In the genomic region with DNA sequence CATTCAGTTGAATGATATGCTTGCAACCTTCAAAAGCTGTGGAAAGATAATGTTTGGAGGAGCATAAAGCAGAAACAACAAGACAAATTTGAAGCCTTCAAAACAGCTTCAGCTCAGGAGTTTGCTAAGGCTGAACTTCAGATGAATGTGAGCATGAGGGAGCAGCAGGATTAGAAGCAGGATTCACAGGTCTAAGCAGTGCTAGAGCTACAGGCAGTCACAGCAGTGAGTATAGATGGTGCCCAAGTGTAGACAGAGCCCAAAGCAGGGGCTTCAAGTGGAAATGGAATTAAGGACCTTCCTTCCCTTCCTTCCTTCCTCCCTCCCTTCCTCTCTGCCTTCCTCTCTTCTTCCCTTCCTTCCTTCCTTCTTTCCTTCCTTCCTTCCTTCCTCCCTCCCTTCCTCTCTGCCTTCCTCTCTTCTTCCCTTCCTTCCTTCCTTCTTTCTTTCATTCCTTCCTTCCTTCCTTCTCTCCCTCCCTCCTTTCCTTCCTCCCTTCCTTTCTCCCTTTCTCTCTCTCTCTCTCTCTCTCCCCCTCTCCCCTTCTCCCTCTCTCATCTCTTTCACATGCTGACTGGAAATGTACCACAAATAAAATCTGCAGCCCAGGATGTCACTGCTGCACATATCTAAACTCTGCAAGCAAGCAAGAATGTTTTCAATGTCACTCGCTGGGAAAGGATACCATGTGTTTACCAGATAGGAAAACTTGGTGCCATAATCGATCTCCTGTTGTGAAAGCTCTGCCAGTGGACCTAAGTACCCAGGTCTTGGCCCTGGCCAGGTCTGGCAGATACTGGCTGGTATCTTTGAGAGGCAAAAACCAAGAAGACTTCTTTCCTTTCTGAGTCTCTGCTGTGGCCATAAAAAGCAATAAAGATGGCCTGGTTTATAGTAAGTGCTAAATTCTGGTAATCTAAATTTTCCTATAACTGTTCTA, we compare ENCODE assay signal across 1 cellular context.
TF ChIP-seq lines count a peak whose summit lies in the region.

No MANE protein-coding gene starts in this region.

TF ChIP-seq in H1, 55 proteins besides CTCF, POLR2A, EP300 and RAD21:
- TF ChIP-seq CHD1 (IDR thresholded peaks at IDR 0.05; ENCODE audit: low read depth, low read length) (no peak), RFX5 (IDR thresholded peaks at IDR 0.05; ENCODE audit: borderline replicate concordance, low read depth, low read length) (no peak), ZNF274 (IDR thresholded peaks at IDR 0.05; ENCODE audit: borderline replicate concordance, extremely low read depth, low read length) (no peak), BRCA1 (IDR thresholded peaks at IDR 0.05; ENCODE audit: low read depth, low read length) (no peak), GABPA (IDR thresholded peaks at IDR 0.05; ENCODE audit: borderline replicate concordance, insufficient read depth, low read length) (no peak), HDAC6 (IDR thresholded peaks at IDR 0.05; ENCODE audit: low read depth, low read length) (no peak), KDM1A (IDR thresholded peaks at IDR 0.05; ENCODE audit: borderline replicate concordance, low read length) (no peak), SP4 (IDR thresholded peaks at IDR 0.05; ENCODE audit: low read length) (no peak), CREB1 (IDR thresholded peaks at IDR 0.05) (no peak), SP2 (IDR thresholded peaks at IDR 0.05; ENCODE audit: low read length) (no peak), TAF7 (optimal IDR thresholded peaks at IDR 0.05; ENCODE audit: borderline replicate concordance, low read depth, low read length) (no peak), RXRA (IDR thresholded peaks at IDR 0.05; ENCODE audit: insufficient read depth, low read depth, low read length) (no peak), GTF2F1 (IDR thresholded peaks at IDR 0.05; ENCODE audit: borderline replicate concordance, low read depth, low read length) (no peak), JUND (IDR thresholded peaks at IDR 0.05; ENCODE audit: low read length) (no peak), NRF1 (IDR thresholded peaks at IDR 0.05; ENCODE audit: low read depth, low read length) (no peak)
TF ChIP-seq in H1: peak in this region for 0.
